ENCODE assay signal across 1 cellular context in genomic region chr10:133309111-133309719, GRCh38.
TF ChIP-seq lines count a peak whose summit lies in the region.

No MANE protein-coding gene starts in this region.

TF ChIP-seq in SK-N-SH treated with all-trans-retinoic acid at 6 μM for 48 hours, 23 proteins besides CTCF, POLR2A, EP300 and RAD21 (continued from another document):
- no peak for TF ChIP-seq CREB5 (CRISPR knock-in tag; IDR thresholded peaks at IDR 0.05; ENCODE audit: low read depth)
- TF ChIP-seq TOX (CRISPR knock-in tag; IDR thresholded peaks at IDR 0.05; ENCODE audit: borderline replicate concordance): no peak
- TF ChIP-seq TCF4 (CRISPR knock-in tag; IDR thresholded peaks at IDR 0.05; ENCODE audit: borderline replicate concordance): no peak
